ENCODE assay signal across 11 cellular contexts in the genomic region with DNA sequence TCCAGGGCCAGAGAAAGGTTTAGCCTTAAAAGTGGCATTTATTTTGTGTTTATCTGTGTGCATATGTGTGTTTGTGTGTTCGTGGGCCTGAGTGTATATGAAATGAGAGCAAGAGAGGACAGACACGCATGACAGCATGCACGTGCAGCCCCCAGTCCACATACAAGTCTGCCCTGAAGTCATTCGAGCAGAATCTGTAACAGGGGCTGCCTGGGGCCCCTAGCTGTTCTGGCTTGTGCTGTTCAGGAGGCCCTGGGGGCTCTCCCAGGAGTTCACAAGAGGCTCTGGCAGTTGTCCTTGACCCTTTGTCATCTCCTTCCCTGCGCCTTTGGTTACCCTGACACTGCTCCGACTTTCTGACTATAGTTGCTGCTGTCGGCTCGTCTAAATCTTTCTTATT. TPM values are rescaled to one million over a fixed set of nuclear protein-coding genes. Genes with fewer than 3 reads are reported as not detected.
DNase-seq lines count a peak whose midpoint lies in the region; ATAC-seq and TF ChIP-seq lines count a peak whose summit lies in the region.
"Had no signal": no experiment of that assay in that cellular context is flagged by ENCODE, and none has a peak within 500 bp of the region (broad histone marks: within the 10 kb centered on the region; RNA-seq: fewer than 3 reads in every experiment).

No MANE protein-coding gene starts in this region.

- H3K36me3 ChIP-seq in SU-DHL-6 (ENCODE audit: low read length) (no peaks in the 10 kb centered on the region), right atrium auricular region (no peaks in the 10 kb centered on the region), gastrocnemius medialis (no peaks in the 10 kb centered on the region)

- H3K9me2 ChIP-seq in SU-DHL-6 (replicated peaks; ENCODE audit: insufficient read depth, low read length), result no peaks in the 10 kb centered on the region

- peak overlapping the region; percentile 68 for H3K4me2 ChIP-seq in SU-DHL-6 (ENCODE audit: low read depth, low read length, poor library complexity, severe bottlenecking)

- H3K27me3 ChIP-seq in SU-DHL-6 (ENCODE audit: low read length) (no peaks in the 10 kb centered on the region), right atrium auricular region (no peaks in the 10 kb centered on the region), gastrocnemius medialis (no peaks in the 10 kb centered on the region)
- H3K27me3 ChIP-seq: body of pancreas had no signal

- H3F3A ChIP-seq in SU-DHL-6 (ENCODE audit: insufficient read depth), result peaks cover 29% of the 10 kb centered on the region

- H4K20me1 ChIP-seq in SU-DHL-6 (ENCODE audit: low read depth, low read length), result no peaks in the 10 kb centered on the region

- H3K4me3 ChIP-seq in SU-DHL-6 (ENCODE audit: insufficient read depth, low read length, poor library complexity, severe bottlenecking) (peak overlapping the region; percentile 4), right atrium auricular region (no peak overlapping the region), gastrocnemius medialis (peak overlapping the region; percentile 30 to 51 (median 42))
- H3K4me3 ChIP-seq: body of pancreas had no signal

- no peak for ATAC-seq in gastrocnemius medialis
- ATAC-seq in GM18502 (IDR thresholded peaks at IDR 0.05; ENCODE audit: poor library complexity, unreplicated experiment), result no peak
- ATAC-seq: activated CD8-positive, alpha-beta T cell treated with anti-CD3 and anti-CD28 coated beads for 36 hours had no signal

- DNase-seq in ELF-1 (ENCODE audit: low read depth, low spot score), result peak; percentile 32
- DNase-seq in right atrium auricular region (ENCODE audit: low spot score), result no peak
- DNase-seq in gastrocnemius medialis, result no peak
- DNase-seq in NCI-H2081 treated with DMSO at 0.1 percent for 48 hours (lab: John Stamatoyannopoulos, UW), result no peak
- DNase-seq in stimulated activated CD4-positive, alpha-beta T cell treated with anti-CD3 and anti-CD28 coated beads, Interleukin-2, amount 100 ng/mL, for 24 hours, result no peak
- DNase-seq in SKM-1 treated with dmso at 0.1 percent for 144 hours (lab: John Stamatoyannopoulos, UW; ENCODE audit: unreplicated experiment), result no peak
- DNase-seq: activated CD8-positive, alpha-beta T cell treated with anti-CD3 and anti-CD28 coated beads for 36 hours; NK-92 treated with Interleukin-12 subunit alpha and Interleukin-12 subunit beta, amount 100 ng/mL, for 24 hours had no signal

- no peak overlapping the region for H2AFZ ChIP-seq in SU-DHL-6 (ENCODE audit: low read depth, low read length, severe bottlenecking)

- H3K9ac ChIP-seq in SU-DHL-6 (ENCODE audit: low read length), result peak overlapping the region; percentile 30

- TF ChIP-seq POLR2A in gastrocnemius medialis (IDR thresholded peaks at IDR 0.05), result no peak

- peaks cover 0 to 78% of the 10 kb centered on the region in 2 donors for H3K4me1 ChIP-seq in right atrium auricular region
- H3K4me1 ChIP-seq in gastrocnemius medialis, result peaks cover 67 to 68% of the 10 kb centered on the region in 2 donors

- H3K9me3 ChIP-seq in SU-DHL-6 (ENCODE audit: insufficient read depth, low read length) (no peaks in the 10 kb centered on the region), right atrium auricular region (no peaks in the 10 kb centered on the region), gastrocnemius medialis (no peaks in the 10 kb centered on the region)
- H3K9me3 ChIP-seq: body of pancreas had no signal

- H3K27ac ChIP-seq in SU-DHL-6 (ENCODE audit: low read depth, low read length) (peak overlapping the region; percentile 84), right atrium auricular region (peak overlapping the region; percentile 85 to 90), gastrocnemius medialis (peak overlapping the region; percentile 81 to 94 (median 90))

- TF ChIP-seq CTCF in SU-DHL-6 (IDR thresholded peaks at IDR 0.05; ENCODE audit: insufficient read depth, low read length, poor library complexity, severe bottlenecking), result no peak
- no peak for TF ChIP-seq CTCF in right atrium auricular region (IDR thresholded peaks at IDR 0.05)
- TF ChIP-seq CTCF in gastrocnemius medialis (IDR thresholded peaks at IDR 0.05 in 4 of 5, conservative IDR thresholded peaks at IDR 0.05 in 1 of 5), result no peak

- H3K79me2 ChIP-seq in SU-DHL-6 (ENCODE audit: insufficient read depth, low read length), result peaks cover 96% of the 10 kb centered on the region

- intact Hi-C loops in gastrocnemius medialis (cut with DNase I; ENCODE audit: low total_unique reads), result no loop called here

- in situ Hi-C loops in gastrocnemius medialis (cut with MboI; ENCODE audit: low sequenced_read_pairs in 4 of 4), result loop anchor here in 1 of 4 donors (10.0 kb wide), 1 partner anchor 48 kb away; no protein-coding TSS in a partner anchor

RNA-seq across cellular contexts. Expression of a gene that starts 18.2 kb away (rescaled TPM):
- total RNA-seq in right atrium auricular region, result 100 to 1,000 TPM; 172 to 259 TPM
- total RNA-seq in gastrocnemius medialis, result 100 to 1,000 TPM in 2 of 4 donors, 10 to 100 TPM in 2; 59.5 to 109 (median 98.6) TPM

Comparison
In these comparisons a context has a peak if more than half of its experiments do, and no peak if none do; other contexts are left out.
1. H3K4me3 ChIP-seq: peak in SU-DHL-6 (single experiment) and gastrocnemius medialis (4 of 4); none in right atrium auricular region (0 of 2).
2. Peak in every context shown above with its lines, with median percentiles within 50 percentile points of each other: H3K27ac ChIP-seq.